In the genomic region with DNA sequence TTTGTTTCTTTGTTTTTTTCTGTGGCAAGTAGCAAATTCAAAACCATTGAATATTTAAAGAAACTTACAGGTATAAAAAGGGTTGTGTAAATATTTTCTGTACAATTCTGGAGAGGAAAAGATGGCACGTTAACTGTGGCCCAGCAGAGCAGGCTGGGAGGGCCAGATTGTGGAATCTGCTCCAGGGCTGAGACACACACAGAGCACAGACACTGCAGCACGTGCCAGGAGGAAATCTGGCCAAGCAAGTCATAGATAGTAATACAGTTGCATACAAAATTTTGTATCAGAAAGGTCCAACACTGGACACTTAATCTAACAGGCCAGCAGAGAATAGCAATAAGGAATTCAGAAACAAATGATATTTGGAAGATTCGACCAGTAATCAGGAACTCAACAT, we compare ENCODE assay signal across 22 cellular contexts.
"Had no signal": no experiment of that assay in that cellular context is flagged by ENCODE, and none has a peak within 500 bp of the region (broad histone marks: within the 10 kb centered on the region; RNA-seq: fewer than 3 reads in every experiment).

No MANE protein-coding gene starts in this region.

- H3K9me3 Mint-ChIP-seq: activated B cell treated with CpG ODN at 0.5 μM for 24 hours; activated naive CD8-positive, alpha-beta T cell treated with anti-CD3 and anti-CD28 coated beads, Interleukin-2, amount 10 ng/mL, durations not matched to agents 7 days and 5 days; activated T-helper 2 cell treated with anti-CD3 and anti-CD28 coated beads, Interferon-gamma antibody, Interleukin-2, Interleukin-4, amounts not matched to agents 10 μg/mL and 5 μg/mL and 100 μg/mL, durations not matched to agents 14 hours and 24 hours and 36 hours; T-helper 2 cell treated with Interferon-gamma antibody and Interleukin-4, amounts not matched to agents 5 μg/mL and 100 μg/mL, for 36 hours had no signal

- H3K36me3 Mint-ChIP-seq: activated naive CD8-positive, alpha-beta T cell treated with anti-CD3 and anti-CD28 coated beads, Interleukin-2, amount 10 ng/mL, durations not matched to agents 7 days and 5 days; natural killer cell treated with Interleukin-12 subunit alpha and Interleukin-12 subunit beta and Interleukin-15 and Interleukin-18, amount 100 ng/mL, for 72 hours; stimulated activated memory B cell treated with anti-CD40 and anti-IgM and Interleukin-4, amounts not matched to agents 10 μg/mL and 1 μg/mL and 100 μg/mL, for 72 hours; T-cell had no signal

- H3K27me3 Mint-ChIP-seq: activated B cell treated with CpG ODN at 0.5 μM for 24 hours; activated naive CD8-positive, alpha-beta T cell treated with anti-CD3 and anti-CD28 coated beads, Interleukin-2, amount 10 ng/mL, durations not matched to agents 7 days and 5 days; dendritic cell treated with granulocyte-macrophage colony-stimulating factor and Interleukin-4, amounts not matched to agents 40 ng/mL and 50 ng/mL, for 4 days; natural killer cell treated with Interleukin-12 subunit alpha and Interleukin-12 subunit beta and Interleukin-15 and Interleukin-18, amount 100 ng/mL, for 72 hours; stimulated activated memory B cell treated with anti-CD40 and anti-IgM and Interleukin-4, amounts not matched to agents 10 μg/mL and 1 μg/mL and 100 μg/mL, for 72 hours; T-cell had no signal

- DNase-seq: activated B cell treated with CpG ODN at 0.5 μM for 24 hours; activated CD4-positive, alpha-beta T cell treated with anti-CD3 and anti-CD28 coated beads for 4 hours; activated CD4-positive, alpha-beta T cell treated with anti-CD3 and anti-CD28 coated beads, Interleukin-2, amount 50 U/mL, for 48 hours; activated CD8-positive, alpha-beta memory T cell treated with anti-CD3 and anti-CD28 coated beads, Interleukin-2, amount 50 U/mL, for 48 hours; activated naive CD4-positive, alpha-beta T cell treated with Interleukin-2 at 50 U/mL for 16 hours; activated naive CD8-positive, alpha-beta T cell treated with anti-CD3 and anti-CD28 coated beads, Interleukin-2, amount 10 ng/mL, durations not matched to agents 7 days and 5 days; activated T-cell treated with anti-CD3 and anti-CD28 coated beads, Interleukin-2, amount 50 U/mL, for 4 hours; amniotic stem cell; effector CD4-positive, alpha-beta T cell; foreskin keratinocyte; hypothalamus; small intestine; stimulated activated CD4-positive, alpha-beta T cell treated with anti-CD3 and anti-CD28 coated beads, Interleukin-15, amount 100 ng/mL, for 24 hours; stomach; T-cell; transverse colon had no signal

- H3K4me1 Mint-ChIP-seq: activated B cell treated with CpG ODN at 0.5 μM for 24 hours; activated naive CD8-positive, alpha-beta T cell treated with anti-CD3 and anti-CD28 coated beads, Interleukin-2, amount 10 ng/mL, durations not matched to agents 7 days and 5 days; stimulated activated memory B cell treated with anti-CD40 and anti-IgM and Interleukin-4, amounts not matched to agents 10 μg/mL and 1 μg/mL and 100 μg/mL, for 72 hours; T-cell had no signal

- H3K27ac Mint-ChIP-seq: activated B cell treated with CpG ODN at 0.5 μM for 24 hours; activated naive CD8-positive, alpha-beta T cell treated with anti-CD3 and anti-CD28 coated beads, Interleukin-2, amount 10 ng/mL, durations not matched to agents 7 days and 5 days; activated T-helper 2 cell treated with anti-CD3 and anti-CD28 coated beads, Interferon-gamma antibody, Interleukin-2, Interleukin-4, amounts not matched to agents 10 μg/mL and 5 μg/mL and 100 μg/mL, durations not matched to agents 14 hours and 24 hours and 36 hours; dendritic cell treated with granulocyte-macrophage colony-stimulating factor and Interleukin-4, amounts not matched to agents 40 ng/mL and 50 ng/mL, for 4 days; natural killer cell treated with Interleukin-12 subunit alpha and Interleukin-12 subunit beta and Interleukin-15 and Interleukin-18, amount 100 ng/mL, for 72 hours; stimulated activated memory B cell treated with anti-CD40 and anti-IgM and Interleukin-4, amounts not matched to agents 10 μg/mL and 1 μg/mL and 100 μg/mL, for 72 hours; T-cell; T-helper 2 cell treated with Interferon-gamma antibody and Interleukin-4, amounts not matched to agents 5 μg/mL and 100 μg/mL, for 36 hours had no signal

- H3K4me3 Mint-ChIP-seq: activated B cell treated with CpG ODN at 0.5 μM for 24 hours; activated naive CD8-positive, alpha-beta T cell treated with anti-CD3 and anti-CD28 coated beads, Interleukin-2, amount 10 ng/mL, durations not matched to agents 7 days and 5 days; activated T-cell treated with anti-CD3 and anti-CD28 coated beads, Interleukin-2, amount 50 U/mL, for 4 hours; dendritic cell treated with granulocyte-macrophage colony-stimulating factor and Interleukin-4, amounts not matched to agents 40 ng/mL and 50 ng/mL, for 4 days; natural killer cell treated with Interleukin-12 subunit alpha and Interleukin-12 subunit beta and Interleukin-15 and Interleukin-18, amount 100 ng/mL, for 72 hours; stimulated activated memory B cell treated with anti-CD40 and anti-IgM and Interleukin-4, amounts not matched to agents 10 μg/mL and 1 μg/mL and 100 μg/mL, for 72 hours; T-cell; T-helper 2 cell treated with Interferon-gamma antibody and Interleukin-4, amounts not matched to agents 5 μg/mL and 100 μg/mL, for 36 hours had no signal

- ATAC-seq: activated T-cell treated with anti-CD3 and anti-CD28 coated beads, Interleukin-2, amount 50 U/mL, for 4 hours; foreskin keratinocyte; natural killer cell treated with Interleukin-12 subunit alpha and Interleukin-12 subunit beta and Interleukin-15 and Interleukin-18, amount 100 ng/mL, for 72 hours; sciatic nerve; stimulated activated memory B cell treated with anti-CD40 and anti-IgM and Interleukin-4, amounts not matched to agents 10 μg/mL and 1 μg/mL and 100 μg/mL, for 72 hours; T-cell had no signal
